Comparison of ENCODE assay signal across 9 cellular contexts in genomic region chr1:40389871-40390560, GRCh38. TPM values are rescaled to one million over a fixed set of nuclear protein-coding genes. Genes with fewer than 3 reads are reported as not detected.
DNase-seq lines count a peak whose midpoint lies in the region; ATAC-seq and TF ChIP-seq lines count a peak whose summit lies in the region.
"Had no signal": no experiment of that assay in that cellular context is flagged by ENCODE, and none has a peak within 500 bp of the region (broad histone marks: within the 10 kb centered on the region; RNA-seq: fewer than 3 reads in every experiment).

No MANE protein-coding gene starts in this region.

- peak overlapping the region; percentile 96 for H3K27ac Mint-ChIP-seq in central memory CD8-positive, alpha-beta T cell (ENCODE audit: low read depth)

- no peaks in the 10 kb centered on the region for H3K27me3 ChIP-seq in aorta (ENCODE audit: control insufficient read depth in 1 of 2, insufficient read depth in 2 of 2, low read length in 1 of 2)

- intact Hi-C loops in Right ventricle myocardium inferior (cut with DNase I) (no loop called here), cardiac septum (cut with DNase I) (no loop called here), mucosa of descending colon (cut with DNase I, micrococcal nuclease) (no loop called here), aorta (cut with DNase I) (loop anchor here in 1 of 2 donors (10.0 kb wide), 1 partner anchor 305 kb away; no protein-coding TSS in a partner anchor)

- peaks cover 44% of the 10 kb centered on the region for H3K36me3 Mint-ChIP-seq in central memory CD8-positive, alpha-beta T cell (ENCODE audit: insufficient read depth)

- no peaks in the 10 kb centered on the region for H3K9me3 Mint-ChIP-seq in central memory CD8-positive, alpha-beta T cell

- H3K4me3 ChIP-seq in mucosa of descending colon, result no peak overlapping the region
- no peak overlapping the region for H3K4me3 ChIP-seq in aorta (ENCODE audit: low read length in 2 of 2)

- H3K36me3 ChIP-seq in mucosa of descending colon (ENCODE audit: low read depth) (no peaks in the 10 kb centered on the region), aorta (ENCODE audit: control insufficient read depth in 1 of 2, insufficient read depth in 2 of 2, low read length in 1 of 2) (peaks cover 0 to 2% of the 10 kb centered on the region in 2 donors)

- peak overlapping the region; percentile 87 for H3K4me3 Mint-ChIP-seq in central memory CD8-positive, alpha-beta T cell

- H3K9me3 ChIP-seq in mucosa of descending colon (no peaks in the 10 kb centered on the region), aorta (ENCODE audit: control insufficient read depth, low read length) (no peaks in the 10 kb centered on the region)

- H3K27me3 Mint-ChIP-seq in central memory CD8-positive, alpha-beta T cell, result no peaks in the 10 kb centered on the region

- ATAC-seq in Right ventricle myocardium inferior, result peak; percentile 41
- ATAC-seq in central memory CD8-positive, alpha-beta T cell (replicated peaks; ENCODE audit: extremely low read depth, poor library complexity, severe bottlenecking), result no peak
- peak; percentile 38 for ATAC-seq in mucosa of descending colon
- peak; percentile 70 for ATAC-seq in aorta (ENCODE audit: low FRiP score)
- no peak for ATAC-seq in SK-N-SH treated with all-trans-retinoic acid at 6 μM for 48 hours

- H3K27ac ChIP-seq in aorta (ENCODE audit: low read depth in 1 of 2, low read length in 2 of 2), result no peak overlapping the region

- WGBS in aorta, 2 donors, result 58 to 59% methylated on average over 4 of the region's 4 CpGs

- DNase-seq in Right ventricle myocardium inferior (ENCODE audit: missing footprints) (no peak), cardiac septum (ENCODE audit: low spot score) (no peak), mucosa of descending colon (no peak), aorta (no peak), inferior parietal cortex (ENCODE audit: extremely low spot score) (no peak), NCI-H524 (lab: John Stamatoyannopoulos, UW) (no peak)
- DNase-seq in central memory CD8-positive, alpha-beta T cell (ENCODE audit: low spot score in 2 of 2), result no peak
- DNase-seq: DMS 273 treated with DMSO at 0.1 percent for 48 hours had no signal

- H3K4me1 ChIP-seq in mucosa of descending colon (ENCODE audit: low read depth) (peaks cover 41% of the 10 kb centered on the region), aorta (ENCODE audit: control insufficient read depth in 1 of 2, insufficient read depth in 2 of 2, low read length in 2 of 2) (peaks cover 3 to 6% of the 10 kb centered on the region in 2 donors)

- H3K4me1 Mint-ChIP-seq in central memory CD8-positive, alpha-beta T cell, result peaks cover 79% of the 10 kb centered on the region

- no peak for TF ChIP-seq CTCF in mucosa of descending colon (IDR thresholded peaks at IDR 0.05)

TF ChIP-seq in SK-N-SH treated with all-trans-retinoic acid at 6 μM for 48 hours, 23 proteins besides CTCF, POLR2A, EP300 and RAD21:
- TF ChIP-seq POU6F1 (CRISPR knock-in tag; IDR thresholded peaks at IDR 0.05; ENCODE audit: borderline replicate concordance, low read depth), result no peak
- no peak for TF ChIP-seq PATZ1 (CRISPR knock-in tag; IDR thresholded peaks at IDR 0.05; ENCODE audit: borderline replicate concordance)
- TF ChIP-seq ZNF565 (CRISPR knock-in tag; conservative IDR thresholded peaks at IDR 0.05; ENCODE audit: low read depth), result no peak

RNA-seq across cellular contexts. Expression of gene SMAP2, which starts 16.5 kb away (rescaled TPM):
- total RNA-seq in Right ventricle myocardium inferior (16.3 TPM), cardiac septum (10.5 TPM), mucosa of descending colon (10 to 100 TPM; 22.0 to 35.6 (median 24.7) TPM), aorta (10 to 100 TPM; 36.9 to 42.2 TPM)
- 10 to 100 TPM; 10.4 to 33.3 TPM for polyA plus RNA-seq in aorta

Comparison
In these comparisons a context has a peak if more than half of its experiments do, and no peak if none do; other contexts are left out.
1. ATAC-seq: peak in Right ventricle myocardium inferior (single experiment), mucosa of descending colon (single experiment) and aorta (single experiment); none in central memory CD8-positive, alpha-beta T cell (single experiment) and SK-N-SH treated with all-trans-retinoic acid at 6 μM for 48 hours (single experiment).